ENCODE assay signal across 8 cellular contexts in genomic region chr10:7687228-7687907, GRCh38. TPM values are rescaled to one million over a fixed set of nuclear protein-coding genes. Genes with fewer than 3 reads are reported as not detected.
DNase-seq lines count a peak whose midpoint lies in the region; TF ChIP-seq lines count a peak whose summit lies in the region.

No MANE protein-coding gene starts in this region.

- peak; percentile 92 for DNase-seq in G401 (ENCODE audit: low spot score)
- DNase-seq in GOT3 (lab: John Stamatoyannopoulos, UW) = peak; percentile 35
- peak; percentile 73 for DNase-seq in LHCN-M2 (ENCODE audit: low read depth)
- DNase-seq in RKO (ENCODE audit: low spot score) = peak; percentile 96
- DNase-seq in activated T-cell treated with anti-CD3 and anti-CD28 coated beads, Interleukin-2, amount 50 U/mL, for 48 hours = peak; percentile 80 to 82
- DNase-seq in fibroblast of lung (ENCODE audit: low read depth in 2 of 2) = peak; percentile 82 to 94
- DNase-seq in stomach = peak; percentile 84

- H3K4me1 ChIP-seq in fibroblast of lung (ENCODE audit: control insufficient read depth, extremely low read depth, insufficient read depth, low read length) = no peaks in the 10 kb centered on the region
- H3K4me1 ChIP-seq in stomach = no peaks in the 10 kb centered on the region

- H3K27ac ChIP-seq in fibroblast of lung (ENCODE audit: insufficient read depth, low read length) (no peak overlapping the region), neural cell (ENCODE audit: low read length) (no peak overlapping the region), stomach (no peak overlapping the region)

- peak; percentile 77 to 95 for TF ChIP-seq CTCF in fibroblast of lung (conservative IDR thresholded peaks at IDR 0.05 in 1 of 2, IDR thresholded peaks at IDR 0.05 in 1 of 2; ENCODE audit: low read depth in 1 of 2, low read length in 2 of 2)
- peak; percentile 96 for TF ChIP-seq CTCF in neural cell (IDR thresholded peaks at IDR 0.05; ENCODE audit: poor library complexity, severe bottlenecking)
- TF ChIP-seq CTCF in stomach (IDR thresholded peaks at IDR 0.05) = peak in 5 of 7 experiments; percentile 75 to 95 (median 85)

- in situ Hi-C loops in G401 (cut with HindIII; ENCODE audit: low sequenced_read_pairs) = no loop called here

- no peaks in the 10 kb centered on the region for H3K9me2 ChIP-seq in neural cell (ENCODE audit: insufficient read depth, low read length)

- TF ChIP-seq POLR2A in stomach (IDR thresholded peaks at IDR 0.05) = no peak

- H3K36me3 ChIP-seq in fibroblast of lung (ENCODE audit: control insufficient read depth, insufficient read depth, low read length) = no peaks in the 10 kb centered on the region
- H3K36me3 ChIP-seq in neural cell (ENCODE audit: insufficient read depth, low read length) = no peaks in the 10 kb centered on the region
- no peaks in the 10 kb centered on the region for H3K36me3 ChIP-seq in stomach

- no peaks in the 10 kb centered on the region for H3F3A ChIP-seq in neural cell (ENCODE audit: insufficient read depth, low read length, poor library complexity, severe bottlenecking)

- H3K79me2 ChIP-seq in fibroblast of lung (ENCODE audit: control insufficient read depth, insufficient read depth, low read length) (no peaks in the 10 kb centered on the region), neural cell (replicated peaks; ENCODE audit: insufficient read depth, low read length) (no peaks in the 10 kb centered on the region)

- no peak overlapping the region for H3K4me2 ChIP-seq in fibroblast of lung (ENCODE audit: extremely low read depth, insufficient read depth, low read length)
- H3K4me2 ChIP-seq in neural cell (ENCODE audit: low read length) = no peak overlapping the region

- H3K9me3 ChIP-seq in fibroblast of lung (ENCODE audit: control insufficient read depth, insufficient read depth, low read depth, low read length) (no peaks in the 10 kb centered on the region), neural cell (ENCODE audit: low read length) (peaks cover 10% of the 10 kb centered on the region), stomach (peaks cover 0 to 21% (median 15%) of the 10 kb centered on the region in 4 donors)

- H3K27me3 ChIP-seq in fibroblast of lung (ENCODE audit: control insufficient read depth, insufficient read depth, low read length) = no peaks in the 10 kb centered on the region
- no peaks in the 10 kb centered on the region for H3K27me3 ChIP-seq in neural cell (ENCODE audit: insufficient read depth, low read depth, low read length)
- peaks cover 0 to 14% (median 0%) of the 10 kb centered on the region in 3 donors for H3K27me3 ChIP-seq in stomach

- H3K9ac ChIP-seq in fibroblast of lung (ENCODE audit: insufficient read depth, low read length) = no peak overlapping the region
- H3K9ac ChIP-seq in neural cell (ENCODE audit: low read length) = no peak overlapping the region

- H2AFZ ChIP-seq in fibroblast of lung (ENCODE audit: low read length) (no peak overlapping the region), neural cell (ENCODE audit: low read depth, low read length) (no peak overlapping the region)

- H4K20me1 ChIP-seq in fibroblast of lung (ENCODE audit: control insufficient read depth, extremely low read depth, insufficient read depth, low read length) (no peaks in the 10 kb centered on the region), neural cell (ENCODE audit: insufficient read depth) (no peaks in the 10 kb centered on the region)

- H3K4me3 ChIP-seq in fibroblast of lung (replicated peaks in 1 of 4; ENCODE audit: control extremely low read depth in 1 of 4, insufficient read depth in 1 of 4, low read depth in 3 of 4, low read length in 4 of 4) (no peak overlapping the region), neural cell (ENCODE audit: low read length) (no peak overlapping the region), stomach (no peak overlapping the region)

- WGBS in stomach, 5 donors = 19 to 24% (median 21%) methylated on average over 20 of the region's 20 CpGs

- peak; percentile 83 for TF ChIP-seq RAD21 in neural cell (conservative IDR thresholded peaks at IDR 0.05)

- no peak for TF ChIP-seq EP300 in neural cell (conservative IDR thresholded peaks at IDR 0.05; ENCODE audit: poor library complexity, severe bottlenecking)
- TF ChIP-seq EP300 in stomach (IDR thresholded peaks at IDR 0.05) = no peak

- intact Hi-C loops in stomach (cut with DNase I; ENCODE audit: low total_unique reads) = loop anchor here (5.0 kb wide), 1 partner anchor 165 kb away; no protein-coding TSS in a partner anchor

TF ChIP-seq in neural cell, 6 proteins besides CTCF, POLR2A, EP300 and RAD21:
- TF ChIP-seq POLR2AphosphoS5 (IDR thresholded peaks at IDR 0.05) = no peak
- no peak for TF ChIP-seq REST (IDR thresholded peaks at IDR 0.05; ENCODE audit: borderline replicate concordance)
- peak; percentile 89 for TF ChIP-seq SMC3 (conservative IDR thresholded peaks at IDR 0.05; ENCODE audit: poor library complexity)

RNA-seq across cellular contexts. Expression of gene ITIH2, which starts 15.7 kb away (rescaled TPM):
- total RNA-seq in G401 (2014; rRNA removed; shearing (Covaris generic)) = not detected in 2 replicates
- total RNA-seq in LHCN-M2 (2014; rRNA removed) = not detected in 2 replicates
- polyA plus RNA-seq in LHCN-M2 (2012) = 0.01 TPM
- total RNA-seq in fibroblast of lung = not detected in 2 replicates
- polyA plus RNA-seq in fibroblast of lung = not detected in 2 replicates
- polyA plus RNA-seq in fibroblast of lung (2012) = not detected in 2 replicates
- polyA minus RNA-seq in fibroblast of lung (ENCODE audit: low replicate concordance) = 0.22 and 0.27 TPM in 2 replicates
- polyA plus RNA-seq in neural cell = not detected in 2 replicates
- polyA minus RNA-seq in neural cell = not detected in 2 replicates
- total RNA-seq in stomach = 1 to 10 TPM in 1 of 5 donors, not detected in 4; 3.3 TPM
- under 1 TPM in 1 of 3 donors, not detected in 2; 0.05 TPM for polyA plus RNA-seq in stomach

RNA-seq across cellular contexts. Expression of gene ITIH5, which starts 20.6 kb away (rescaled TPM):
- total RNA-seq in G401 (2014; rRNA removed; shearing (Covaris generic)) = 3.0 TPM in 1 of 2 replicates, not detected in the other
- total RNA-seq in LHCN-M2 (2014; rRNA removed) (not detected in 2 replicates), fibroblast of lung (12.4 and 49.3 TPM in 2 replicates), stomach (10 to 100 TPM; 10.4 to 28.6 (median 24.4) TPM)
- polyA plus RNA-seq in LHCN-M2 (2012) = not detected
- polyA plus RNA-seq in fibroblast of lung (0.11 and 0.22 TPM in 2 replicates), neural cell (0.28 TPM in 1 of 2 replicates, not detected in the other), stomach (1 to 10 TPM; 4.0 to 6.4 (median 4.1) TPM)
- polyA plus RNA-seq in fibroblast of lung (2012) = 0.05 and 0.09 TPM in 2 replicates
- polyA minus RNA-seq in fibroblast of lung (ENCODE audit: low replicate concordance) (not detected in 2 replicates), neural cell (0.23 and 0.24 TPM in 2 replicates)

Comparison
In these comparisons a context has a peak if more than half of its experiments do, and no peak if none do; other contexts are left out.
1. DNase-seq: peak in every context shown above with its lines; median percentile 96 in RKO; 92 in G401; 88 in fibroblast of lung; 84 in stomach; 81 in activated T-cell treated with anti-CD3 and anti-CD28 coated beads, Interleukin-2, amount 50 U/mL, for 48 hours; 73 in LHCN-M2; 35 in GOT3.